Comparison of ENCODE assay signal across 7 cellular contexts in the genomic region with DNA sequence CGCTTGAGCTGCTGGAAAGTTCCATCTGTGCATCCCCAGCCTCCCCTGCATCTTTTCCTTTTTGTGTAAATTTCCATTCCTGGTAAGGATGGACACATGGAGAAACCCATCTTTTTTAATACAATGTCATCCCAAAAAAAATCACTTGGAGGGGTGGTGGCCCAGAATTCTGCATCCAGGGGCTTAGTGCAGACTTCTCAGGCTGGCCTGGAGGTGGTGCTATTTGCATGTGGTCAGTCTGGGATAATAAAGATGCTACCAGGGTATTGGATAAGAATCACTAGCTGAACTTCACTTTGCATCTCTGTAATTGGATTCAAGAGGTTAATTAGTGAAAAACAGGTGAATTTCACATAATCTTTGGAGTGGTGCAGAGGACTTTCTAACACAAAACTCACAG.
DNase-seq lines count a peak whose midpoint lies in the region; ATAC-seq and TF ChIP-seq lines count a peak whose summit lies in the region.

No MANE protein-coding gene starts in this region.

- H3K27ac ChIP-seq in HL-60 (replicated peaks) = peak overlapping the region; percentile 86
- H3K27ac ChIP-seq in RWPE1 = no peak overlapping the region
- peak overlapping the region; percentile 37 for H3K27ac ChIP-seq in muscle layer of duodenum (ENCODE audit: low read length)

- TF ChIP-seq CTCF in HL-60 (IDR thresholded peaks at IDR 0.05; ENCODE audit: insufficient read depth, low read length) = peak; percentile 78
- peak; percentile 75 for TF ChIP-seq CTCF in RWPE1 (conservative IDR thresholded peaks at IDR 0.05; ENCODE audit: low read depth)
- peak; percentile 89 for TF ChIP-seq CTCF in choroid plexus epithelial cell (conservative IDR thresholded peaks at IDR 0.05; ENCODE audit: low read depth, low read length)

- H3K9me3 ChIP-seq in muscle layer of duodenum (ENCODE audit: control insufficient read depth in 1 of 2, low read length in 2 of 2) = no peaks in the 10 kb centered on the region

- CTCF ChIA-PET in RWPE1 (lab: Yijun Ruan, JAX) = interaction anchor here (0.5 to 1.5 kb wide), 8 partner anchors 15 to 690 kb away, joined by 3 to 8 read pairs (median 5); no protein-coding TSS in a partner anchor

- H3K4me3 ChIP-seq in HL-60 (replicated peaks; ENCODE audit: insufficient read depth, low read length) (no peak overlapping the region), choroid plexus epithelial cell (ENCODE audit: low read depth, low read length) (no peak overlapping the region), muscle layer of duodenum (ENCODE audit: low read depth in 1 of 2, low read length in 2 of 2) (no peak overlapping the region)

- DNase-seq in DMS53 (lab: John Stamatoyannopoulos, UW) (peak; percentile 68), HL-60 (ENCODE audit: low read depth in 1 of 2, low spot score in 1 of 2) (peak in 1 of 2 experiments; percentile 71), RWPE1 (ENCODE audit: low spot score) (peak; percentile 74), choroid plexus epithelial cell (ENCODE audit: low read depth) (peak; percentile 84)

- no peaks in the 10 kb centered on the region for H3K4me1 ChIP-seq in muscle layer of duodenum (ENCODE audit: control insufficient read depth in 1 of 2, insufficient read depth in 2 of 2, low read length in 2 of 2)

- H3K36me3 ChIP-seq in muscle layer of duodenum (ENCODE audit: control insufficient read depth in 1 of 2, insufficient read depth in 2 of 2, low read length in 2 of 2) = peaks cover 0 to 4% of the 10 kb centered on the region in 2 donors

- no peaks in the 10 kb centered on the region for H3K27me3 ChIP-seq in HL-60 (ENCODE audit: insufficient read depth, poor library complexity, severe bottlenecking)
- no peaks in the 10 kb centered on the region for H3K27me3 ChIP-seq in muscle layer of duodenum (ENCODE audit: low read depth, low read length)

- ATAC-seq in GM18511 (IDR thresholded peaks at IDR 0.05; ENCODE audit: unreplicated experiment) (no peak), GM21619 (IDR thresholded peaks at IDR 0.05; ENCODE audit: unreplicated experiment) (no peak)

- POLR2A ChIA-PET in RWPE1 (lab: Yijun Ruan, JAX; ENCODE audit: low non-redundant PET) = no interaction called here
